In the genomic region with DNA sequence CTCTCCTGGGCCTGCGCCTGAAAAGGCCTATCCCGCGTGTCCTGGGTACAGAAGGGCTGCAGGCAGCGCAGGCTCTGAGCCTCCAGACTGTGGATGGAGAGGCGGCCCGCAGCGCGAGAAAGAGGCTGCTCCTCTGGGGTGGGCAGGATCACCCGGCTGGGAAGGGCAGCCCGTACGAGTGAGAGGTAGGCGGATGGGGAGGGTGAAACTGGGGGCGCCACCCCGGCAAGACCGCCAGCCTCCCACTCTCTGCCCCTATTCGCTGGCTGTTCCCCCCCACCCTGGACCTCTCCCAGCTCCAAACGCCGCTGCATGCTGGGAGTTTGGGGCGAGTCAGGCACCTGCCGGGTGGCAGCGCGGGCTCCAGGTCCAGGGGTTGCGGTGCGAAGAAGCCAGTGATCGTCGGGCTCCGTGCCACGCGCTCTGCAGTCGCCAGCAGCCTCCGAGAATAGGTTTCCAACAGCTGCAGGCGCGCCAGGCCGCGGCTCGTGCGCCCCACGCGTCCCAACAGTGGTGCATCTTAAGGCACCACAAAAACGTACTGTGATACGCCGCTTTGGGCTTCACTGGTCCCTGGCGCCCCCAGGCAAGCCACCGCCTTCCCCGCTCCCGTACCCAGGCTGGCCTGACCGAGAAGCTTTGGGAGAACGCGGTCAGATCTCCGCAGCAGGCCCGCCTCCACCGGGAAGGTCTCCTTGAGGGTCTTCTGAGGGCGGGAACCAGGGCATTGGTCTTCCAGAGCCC, we compare ENCODE assay signal across 9 cellular contexts. TPM values are rescaled to one million over a fixed set of nuclear protein-coding genes. Genes with fewer than 3 reads are reported as not detected.
A peak's percentile ranks its signal among the peaks of the same experiment; 100 is the strongest.
DNase-seq lines count a peak whose midpoint lies in the region; ATAC-seq and TF ChIP-seq lines count a peak whose summit lies in the region.
"Had no signal": no experiment of that assay in that cellular context is flagged by ENCODE, and none has a peak within 500 bp of the region (broad histone marks: within the 10 kb centered on the region; RNA-seq: fewer than 3 reads in every experiment).

No MANE protein-coding gene starts in this region.

- H3K9me3 ChIP-seq in HEK293 (ENCODE audit: control insufficient read depth, insufficient read depth, low read depth, low read length), result no peaks in the 10 kb centered on the region
- H3K9me3 ChIP-seq in lower lobe of right lung, result no peaks in the 10 kb centered on the region
- H3K9me3 ChIP-seq: thoracic aorta had no signal

- TF ChIP-seq CTCF in HEK293 (tag by site-specific recombination; IDR thresholded peaks at IDR 0.05) (no peak), RWPE1 (conservative IDR thresholded peaks at IDR 0.05; ENCODE audit: low read depth) (no peak), lower lobe of right lung (IDR thresholded peaks at IDR 0.05) (no peak), foreskin keratinocyte (conservative IDR thresholded peaks at IDR 0.05) (no peak)

- DNase-seq in RWPE1 (ENCODE audit: low spot score), result no peak
- DNase-seq in lower lobe of right lung, result no peak
- DNase-seq in GM19238 (ENCODE audit: insufficient read length, low spot score), result no peak
- DNase-seq in foreskin keratinocyte, result no peak
- DNase-seq: hippocampal formation had no signal

- H3K4me1 ChIP-seq in HEK293 (ENCODE audit: control insufficient read depth, insufficient read depth, low read length), result peaks cover 7% of the 10 kb centered on the region; the same call in 1 of the 2 replicates
- H3K4me1 ChIP-seq in lower lobe of right lung, result peaks cover 27% of the 10 kb centered on the region
- H3K4me1 ChIP-seq in foreskin keratinocyte, result no peaks in the 10 kb centered on the region

- H3K27ac ChIP-seq in HEK293 (ENCODE audit: extremely low read depth, low read depth, low read length) (no peak overlapping the region), RWPE1 (peak overlapping the region; percentile 74), lower lobe of right lung (peak overlapping the region; percentile 81), foreskin keratinocyte (no peak overlapping the region)
- H3K27ac ChIP-seq: thoracic aorta, VCaP had no signal

- peak in 1 of 2 donors; percentile 7 for ATAC-seq in lower lobe of right lung
- no peak for ATAC-seq in GM21423 (IDR thresholded peaks at IDR 0.05; ENCODE audit: unreplicated experiment)
- ATAC-seq in foreskin keratinocyte, result no peak

- H3K4me3 ChIP-seq in HEK293 (ENCODE audit: low read depth, low read length) (no peak overlapping the region), lower lobe of right lung (peak overlapping the region; percentile 42)
- H3K4me3 ChIP-seq: thoracic aorta had no signal

- POLR2A ChIA-PET in HEK293 (lab: Yijun Ruan, JAX) (interaction anchor here (1.3 to 10.1 kb wide), 3 partner anchors 15 to 198 kb away, joined by 3 to 76 read pairs (median 3); partner anchors contain the start of genes MSRB1, NUBP2, RPS2 and SPSB3), RWPE1 (lab: Yijun Ruan, JAX; ENCODE audit: low non-redundant PET) (no interaction called here)

- intact Hi-C loops in lower lobe of right lung (cut with DNase I), result no loop called here

- H3K27me3 ChIP-seq in lower lobe of right lung (ENCODE audit: low read depth) (peaks cover 33% of the 10 kb centered on the region), foreskin keratinocyte (peaks cover 41% of the 10 kb centered on the region)

- CTCF ChIA-PET in HEK293 (lab: Yijun Ruan, JAX) (interaction anchor here (0.5 to 0.8 kb wide), 2 partner anchors 14 to 118 kb away, joined by 3 to 4 read pairs; no protein-coding TSS in a partner anchor), RWPE1 (lab: Yijun Ruan, JAX) (no interaction called here)

- H3K36me3 ChIP-seq in HEK293 (ENCODE audit: control insufficient read depth in 2 of 2, insufficient read depth in 1 of 2, low read length in 2 of 2) (peaks cover 0 to 47% of the 10 kb centered on the region in 2 experiments; a peak in 1 of 3 replicates), lower lobe of right lung (peaks cover 33% of the 10 kb centered on the region)

TF ChIP-seq in HEK293, 187 proteins besides CTCF, POLR2A, EP300 and RAD21:
- no peak for TF ChIP-seq ZNF530 (tag by site-specific recombination; IDR thresholded peaks at IDR 0.05; ENCODE audit: low read depth)
- peak; percentile 29 for TF ChIP-seq ZFHX2 (tag by site-specific recombination; conservative IDR thresholded peaks at IDR 0.05)
- peak; percentile 49 for TF ChIP-seq EGR2 (tag by site-specific recombination; IDR thresholded peaks at IDR 0.05; ENCODE audit: low read depth)
- TF ChIP-seq ZIC2 (tag by site-specific recombination; IDR thresholded peaks at IDR 0.05), result no peak
- no peak for TF ChIP-seq ZNF776 (tag by site-specific recombination; IDR thresholded peaks at IDR 0.05; ENCODE audit: borderline replicate concordance)
- TF ChIP-seq KLF1 (tag by site-specific recombination; IDR thresholded peaks at IDR 0.05), result 0 out of 2 replicates have a peak, but pooled peaks have one; percentile 13
- TF ChIP-seq PATZ1 (tag by site-specific recombination; IDR thresholded peaks at IDR 0.05), result no peak
- TF ChIP-seq, protein P1, sequence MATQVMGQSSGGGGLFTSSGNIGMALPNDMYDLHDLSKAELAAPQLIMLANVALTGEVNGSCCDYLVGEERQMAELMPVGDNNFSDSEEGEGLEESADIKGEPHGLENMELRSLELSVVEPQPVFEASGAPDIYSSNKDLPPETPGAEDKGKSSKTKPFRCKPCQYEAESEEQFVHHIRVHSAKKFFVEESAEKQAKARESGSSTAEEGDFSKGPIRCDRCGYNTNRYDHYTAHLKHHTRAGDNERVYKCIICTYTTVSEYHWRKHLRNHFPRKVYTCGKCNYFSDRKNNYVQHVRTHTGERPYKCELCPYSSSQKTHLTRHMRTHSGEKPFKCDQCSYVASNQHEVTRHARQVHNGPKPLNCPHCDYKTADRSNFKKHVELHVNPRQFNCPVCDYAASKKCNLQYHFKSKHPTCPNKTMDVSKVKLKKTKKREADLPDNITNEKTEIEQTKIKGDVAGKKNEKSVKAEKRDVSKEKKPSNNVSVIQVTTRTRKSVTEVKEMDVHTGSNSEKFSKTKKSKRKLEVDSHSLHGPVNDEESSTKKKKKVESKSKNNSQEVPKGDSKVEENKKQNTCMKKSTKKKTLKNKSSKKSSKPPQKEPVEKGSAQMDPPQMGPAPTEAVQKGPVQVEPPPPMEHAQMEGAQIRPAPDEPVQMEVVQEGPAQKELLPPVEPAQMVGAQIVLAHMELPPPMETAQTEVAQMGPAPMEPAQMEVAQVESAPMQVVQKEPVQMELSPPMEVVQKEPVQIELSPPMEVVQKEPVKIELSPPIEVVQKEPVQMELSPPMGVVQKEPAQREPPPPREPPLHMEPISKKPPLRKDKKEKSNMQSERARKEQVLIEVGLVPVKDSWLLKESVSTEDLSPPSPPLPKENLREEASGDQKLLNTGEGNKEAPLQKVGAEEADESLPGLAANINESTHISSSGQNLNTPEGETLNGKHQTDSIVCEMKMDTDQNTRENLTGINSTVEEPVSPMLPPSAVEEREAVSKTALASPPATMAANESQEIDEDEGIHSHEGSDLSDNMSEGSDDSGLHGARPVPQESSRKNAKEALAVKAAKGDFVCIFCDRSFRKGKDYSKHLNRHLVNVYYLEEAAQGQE (tag by site-specific recombination; IDR thresholded peaks at IDR 0.05), result no peak
- TF ChIP-seq ZNF132 (tag by site-specific recombination; IDR thresholded peaks at IDR 0.05; ENCODE audit: borderline replicate concordance), result no peak
- no peak for TF ChIP-seq ZNF48 (tag by site-specific recombination; IDR thresholded peaks at IDR 0.05)

RNA-seq across cellular contexts. Expression of gene NOXO1, which starts 1.1 kb away (rescaled TPM):
- total RNA-seq in lower lobe of right lung (1.7 TPM), foreskin keratinocyte (0.99 and 1.9 TPM in 2 replicates)
- polyA plus RNA-seq in foreskin keratinocyte, result 2.3 and 2.7 TPM in 2 replicates
- total RNA-seq: thoracic aorta had no signal

RNA-seq across cellular contexts. Expression of gene GFER, which starts 3.8 kb away (rescaled TPM):
- total RNA-seq in lower lobe of right lung (24.7 TPM), foreskin keratinocyte (30.1 and 34.2 TPM in 2 replicates)
- polyA plus RNA-seq in foreskin keratinocyte, result 46.0 and 50.0 TPM in 2 replicates

RNA-seq across cellular contexts. Expression of gene TBL3, which starts 8.3 kb away (rescaled TPM):
- total RNA-seq in lower lobe of right lung (25.6 TPM), foreskin keratinocyte (61.5 and 68.8 TPM in 2 replicates)
- 66.9 and 69.5 TPM in 2 replicates for polyA plus RNA-seq in foreskin keratinocyte

RNA-seq across cellular contexts. Expression of gene SYNGR3, which starts 9.6 kb away (rescaled TPM):
- total RNA-seq in lower lobe of right lung (0.24 TPM), foreskin keratinocyte (1.8 and 2.9 TPM in 2 replicates)
- polyA plus RNA-seq in foreskin keratinocyte, result 2.1 and 2.6 TPM in 2 replicates

RNA-seq across cellular contexts. Expression of gene RNF151, which starts 13.5 kb away (rescaled TPM):
- total RNA-seq in lower lobe of right lung (not detected), foreskin keratinocyte (not detected in 2 replicates)
- not detected in 2 replicates for polyA plus RNA-seq in foreskin keratinocyte
- total RNA-seq: thoracic aorta had no signal

Comparison
In these comparisons a context has a peak if more than half of its experiments do, and no peak if none do; other contexts are left out.
1. H3K27ac ChIP-seq: peak in RWPE1 (single experiment) and lower lobe of right lung (single experiment); none in HEK293 (single experiment) and foreskin keratinocyte (single experiment).